In the genomic region with DNA sequence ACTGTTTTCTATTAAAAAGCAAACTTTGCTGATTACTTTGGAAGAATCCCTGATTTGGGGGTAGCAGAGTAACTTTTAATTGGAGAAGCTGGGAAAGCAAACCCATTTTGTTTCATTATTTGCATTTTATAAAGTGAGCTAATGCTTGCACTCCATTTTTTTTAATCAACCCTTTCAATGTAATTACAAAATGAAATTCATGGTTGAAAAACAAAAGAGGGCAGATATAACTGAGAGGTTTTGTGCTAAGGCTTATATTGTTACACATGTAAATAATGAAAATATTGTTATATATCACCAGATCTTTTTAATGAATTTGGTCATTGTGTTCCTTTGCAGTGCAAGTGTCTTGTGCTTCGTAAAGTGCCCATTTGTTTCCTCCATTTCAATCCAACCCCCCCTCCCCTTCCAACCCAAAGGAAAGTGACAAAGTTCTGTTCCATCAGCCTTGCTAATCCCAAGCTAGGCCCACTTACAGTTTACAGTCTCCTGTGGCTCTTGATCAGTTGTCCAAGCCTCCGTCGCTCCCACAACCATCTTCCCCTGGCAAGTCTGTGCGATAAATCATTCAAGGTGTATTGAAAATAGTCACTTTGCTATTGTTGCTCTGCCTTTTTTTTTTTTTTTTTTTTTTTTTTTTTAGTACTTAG, we compare ENCODE assay signal across 25 cellular contexts. TPM values are rescaled to one million over a fixed set of nuclear protein-coding genes. Genes with fewer than 3 reads are reported as not detected.
DNase-seq lines count a peak whose midpoint lies in the region; ATAC-seq, FAIRE-seq and TF ChIP-seq lines count a peak whose summit lies in the region.
"Had no signal": no experiment of that assay in that cellular context is flagged by ENCODE, and none has a peak within 500 bp of the region (broad histone marks: within the 10 kb centered on the region; RNA-seq: fewer than 3 reads in every experiment).

No MANE protein-coding gene starts in this region.

- H3K9me3 Mint-ChIP-seq in GM23338, result peaks cover 11% of the 10 kb centered on the region; the same call in 2 of the 3 replicates
- H3K9me3 Mint-ChIP-seq in astrocyte (ENCODE audit: unreplicated experiment), result peaks cover 22% of the 10 kb centered on the region

- H3K36me3 Mint-ChIP-seq in GM23338 (ENCODE audit: low read depth) (no peaks in the 10 kb centered on the region), astrocyte (ENCODE audit: low read depth, unreplicated experiment) (peaks cover 5% of the 10 kb centered on the region)
- H3K36me3 Mint-ChIP-seq: activated naive CD8-positive, alpha-beta T cell had no signal

- H3K27ac Mint-ChIP-seq in GM23338 (no peak overlapping the region), astrocyte (ENCODE audit: unreplicated experiment) (no peak overlapping the region)
- H3K27ac Mint-ChIP-seq: activated CD4-positive, alpha-beta T cell treated with anti-CD3 and anti-CD28 coated beads for 36 hours; activated naive CD8-positive, alpha-beta T cell; CD4-positive, alpha-beta T cell; immature natural killer cell had no signal

- H3K4me3 ChIP-seq in GM23338 (no peak overlapping the region), astrocyte (ENCODE audit: insufficient read depth, low read depth, low read length) (peak overlapping the region; percentile 61), kidney (ENCODE audit: low read length in 2 of 2) (peak overlapping the region; percentile 44 to 78)
- H3K4me3 ChIP-seq: GM12878, heart right ventricle, lung, tibial nerve had no signal

- H3K4me3 Mint-ChIP-seq in GM23338, result no peak overlapping the region; the same call in 2 of the 3 replicates
- no peak overlapping the region for H3K4me3 Mint-ChIP-seq in astrocyte (ENCODE audit: unreplicated experiment)
- H3K4me3 Mint-ChIP-seq: activated CD4-positive, alpha-beta T cell treated with anti-CD3 and anti-CD28 coated beads for 36 hours; activated naive CD8-positive, alpha-beta T cell; CD4-positive, alpha-beta T cell; immature natural killer cell had no signal

- H3K4me1 ChIP-seq in GM23338 (ENCODE audit: insufficient read depth) (peaks cover 54% of the 10 kb centered on the region), astrocyte (ENCODE audit: insufficient read depth, low read length) (peaks cover 17% of the 10 kb centered on the region), kidney (ENCODE audit: control insufficient read depth in 1 of 2, insufficient read depth in 1 of 2, low read depth in 1 of 2, low read length in 2 of 2) (no peaks in the 10 kb centered on the region)

- H3K79me2 ChIP-seq in GM23338 (replicated peaks; ENCODE audit: insufficient read depth) (no peaks in the 10 kb centered on the region), astrocyte (ENCODE audit: insufficient read depth, low read length) (peaks cover 86% of the 10 kb centered on the region)

- peaks cover 27% of the 10 kb centered on the region for H3F3A ChIP-seq in GM23338 (replicated peaks; ENCODE audit: low read depth)

- TF ChIP-seq CTCF in GM23338 (conservative IDR thresholded peaks at IDR 0.05; ENCODE audit: low read depth in 2 of 2) (no peak), astrocyte (IDR thresholded peaks at IDR 0.05; ENCODE audit: insufficient read depth, low read depth, low read length) (no peak), kidney (IDR thresholded peaks at IDR 0.05; ENCODE audit: borderline replicate concordance, extremely low read depth, insufficient read depth) (no peak), GM13976 (IDR thresholded peaks at IDR 0.05; ENCODE audit: borderline replicate concordance, control extremely low read depth, extremely low read depth, insufficient read depth, missing control alignments) (no peak)

- intact Hi-C loops in kidney (cut with DNase I), result no loop called here

- H3K27me3 Mint-ChIP-seq in GM23338 (ENCODE audit: insufficient read depth, low read depth, poor library complexity) (peaks cover 85% of the 10 kb centered on the region), astrocyte (ENCODE audit: low read depth, unreplicated experiment) (peaks cover 77% of the 10 kb centered on the region)

- H3K27me3 ChIP-seq in GM23338 (ENCODE audit: insufficient read depth) (peaks cover 94% of the 10 kb centered on the region), astrocyte (ENCODE audit: insufficient read depth, low read length) (peaks cover 27% of the 10 kb centered on the region)

- no peak overlapping the region for H3K4me2 ChIP-seq in GM23338
- peak overlapping the region; percentile 86 for H3K4me2 ChIP-seq in astrocyte (ENCODE audit: low read length)

- H4K20me1 ChIP-seq in GM23338 (replicated peaks; ENCODE audit: insufficient read depth) (peaks cover 23% of the 10 kb centered on the region), astrocyte (ENCODE audit: insufficient read depth, low read length) (peaks cover 6% of the 10 kb centered on the region)

- no peaks in the 10 kb centered on the region for H3K9me2 ChIP-seq in GM23338 (ENCODE audit: insufficient read depth)

- H3K4me1 Mint-ChIP-seq in GM23338 (peaks cover 43% of the 10 kb centered on the region), astrocyte (ENCODE audit: low read depth, unreplicated experiment) (peaks cover 7% of the 10 kb centered on the region)

- FAIRE-seq in astrocyte (lab: Jason Lieb, UNC) (no peak), kidney (lab: Jason Lieb, UNC) (no peak)
- FAIRE-seq: GM12878, GM19239, H54, HTR-8/SVneo had no signal

- H3K36me3 ChIP-seq in GM23338 (ENCODE audit: insufficient read depth), result no peaks in the 10 kb centered on the region
- no peaks in the 10 kb centered on the region for H3K36me3 ChIP-seq in astrocyte (ENCODE audit: insufficient read depth, low read length)
- H3K36me3 ChIP-seq in kidney (ENCODE audit: control insufficient read depth in 1 of 2, insufficient read depth in 2 of 2, low read length in 2 of 2), result peaks cover 0 to 4% of the 10 kb centered on the region in 2 donors
- H3K36me3 ChIP-seq: brain microvascular endothelial cell, heart right ventricle, tibial nerve had no signal

- DNase-seq in GM23338 (ENCODE audit: low spot score) (peak; percentile 32), astrocyte (ENCODE audit: low read depth) (no peak), kidney (no peak), retina (peak; percentile 64), NCI-H510A (lab: John Stamatoyannopoulos, UW) (no peak), NCI-H1436 treated with DMSO at 0.1 percent for 48 hours (lab: John Stamatoyannopoulos, UW) (no peak), GM13976 (ENCODE audit: low spot score) (no peak)
- DNase-seq: activated CD4-positive, alpha-beta T cell treated with anti-CD3 and anti-CD28 coated beads for 36 hours; brain microvascular endothelial cell; CD4-positive, alpha-beta T cell; DMS53; heart right ventricle; immature natural killer cell; Kasumi-1; NCI-H1930; NCI-H510A treated with DMSO at 0.1 percent for 48 hours; stimulated activated naive CD4-positive, alpha-beta T cell had no signal

- H3K9ac ChIP-seq in astrocyte (ENCODE audit: low read length) (peak overlapping the region; percentile 88), kidney (ENCODE audit: low read length in 2 of 2) (peak overlapping the region in 1 of 2 donors; percentile 91)

- ATAC-seq in GM23338, result no peak
- no peak for ATAC-seq in HG02763 (IDR thresholded peaks at IDR 0.05; ENCODE audit: unreplicated experiment)
- ATAC-seq: activated CD4-positive, alpha-beta T cell treated with anti-CD3 and anti-CD28 coated beads for 36 hours; GM12878; heart right ventricle had no signal

- H2AFZ ChIP-seq in GM23338 (no peak overlapping the region), astrocyte (ENCODE audit: low read depth, low read length) (no peak overlapping the region)

- in situ Hi-C loops in GM13976 (cut with MboI; ENCODE audit: low sequenced_read_pairs, unreplicated experiment), result loop anchor here (25.0 kb wide), 1 partner anchor 1698 kb away; no protein-coding TSS in a partner anchor

- no peak overlapping the region for H3K27ac ChIP-seq in GM23338 (ENCODE audit: low read depth)
- peak overlapping the region; percentile 60 for H3K27ac ChIP-seq in astrocyte (ENCODE audit: low read depth, low read length)
- peak overlapping the region; percentile 7 to 59 for H3K27ac ChIP-seq in kidney (ENCODE audit: low read depth in 2 of 2, low read length in 2 of 2)
- H3K27ac ChIP-seq: brain microvascular endothelial cell, heart right ventricle, tibial nerve had no signal

- H3K9me3 ChIP-seq in astrocyte (ENCODE audit: insufficient read depth, low read depth, low read length) (no peaks in the 10 kb centered on the region), kidney (ENCODE audit: control insufficient read depth in 1 of 2, low read length in 2 of 2) (no peaks in the 10 kb centered on the region)
- H3K9me3 ChIP-seq: heart right ventricle, tibial nerve had no signal

RNA-seq across cellular contexts. Expression of a gene that starts 6.4 kb away (rescaled TPM):
- 0.24 TPM in 1 of 2 replicates, not detected in the other for total RNA-seq in GM23338 (2014; rRNA removed; shearing (Covaris generic))
- polyA plus RNA-seq in GM23338 (2016; fragmentation: Nextera tagmentation; extraction: Ambion mirVana), result 0.06 and 0.14 TPM in 2 replicates
- total RNA-seq in astrocyte, result 0.09 TPM in 1 of 2 replicates, not detected in the other
- total RNA-seq in kidney, result 118 TPM
- polyA plus RNA-seq in kidney (ENCODE audit: insufficient read depth, low read depth, low replicate concordance), result 31.4 TPM
- total RNA-seq: activated CD4-positive, alpha-beta T cell treated with anti-CD3 and anti-CD28 coated beads for 36 hours; CD4-positive, alpha-beta T cell; GM12878; tibial nerve had no signal
- polyA plus RNA-seq: GM12878, immature natural killer cell, lung had no signal

Comparison
In these comparisons a context has a peak if more than half of its experiments do, and no peak if none do; other contexts are left out.
1. DNase-seq: peak in GM23338 (single experiment) and retina (single experiment); none in astrocyte (single experiment), kidney (single experiment), NCI-H510A (single experiment), NCI-H1436 treated with DMSO at 0.1 percent for 48 hours (single experiment) and GM13976 (single experiment).
2. RNA of a gene that starts 6.4 kb away (total RNA-seq): 118 TPM in kidney (single experiment); 0.24 TPM in GM23338 and 0.09 TPM in astrocyte; every median in the first group is over 10 times any median in the second.